14 cellular contexts compared by ENCODE assay signal in the genomic region with DNA sequence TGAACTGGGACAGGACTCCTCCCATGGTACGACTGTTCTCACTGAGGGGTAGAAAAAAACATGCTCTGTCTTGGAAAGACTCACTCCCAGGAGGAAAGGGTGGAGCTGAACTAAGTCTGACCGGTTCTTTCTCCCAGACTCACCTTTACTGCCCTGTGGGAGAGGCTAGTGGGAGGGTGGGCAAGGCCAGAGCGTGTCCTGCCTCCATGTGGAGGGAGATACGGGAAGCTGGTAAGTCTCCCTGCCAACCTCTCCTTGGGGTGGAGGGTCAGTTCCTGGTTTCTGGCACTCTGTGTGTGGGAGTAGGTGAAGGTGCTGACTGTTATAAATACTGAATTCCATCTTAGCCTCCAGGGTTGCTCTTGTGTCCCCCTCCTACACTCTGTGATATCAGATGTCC. TPM values are rescaled to one million over a fixed set of nuclear protein-coding genes. Genes with fewer than 3 reads are reported as not detected.
DNase-seq lines count a peak whose midpoint lies in the region; TF ChIP-seq lines count a peak whose summit lies in the region.
"Had no signal": no experiment of that assay in that cellular context is flagged by ENCODE, and none has a peak within 500 bp of the region (broad histone marks: within the 10 kb centered on the region; RNA-seq: fewer than 3 reads in every experiment).

No MANE protein-coding gene starts in this region.

- TF ChIP-seq POLR2A in breast epithelium (IDR thresholded peaks at IDR 0.05), result no peak
- no peak for TF ChIP-seq POLR2A in esophagus squamous epithelium (IDR thresholded peaks at IDR 0.05)
- TF ChIP-seq POLR2A in sigmoid colon (IDR thresholded peaks at IDR 0.05), result no peak

- no peaks in the 10 kb centered on the region for H3K9me3 Mint-ChIP-seq in MCF 10A (ENCODE audit: unreplicated experiment)
- H3K9me3 Mint-ChIP-seq in glutamatergic neuron (ENCODE audit: unreplicated experiment), result peaks cover 2% of the 10 kb centered on the region
- H3K9me3 Mint-ChIP-seq: CD4-positive, alpha-beta T cell had no signal

- peak overlapping the region; percentile 68 to 88 for H3K27ac ChIP-seq in breast epithelium
- H3K27ac ChIP-seq in esophagus squamous epithelium, result peak overlapping the region; percentile 15 to 66 (median 50)
- no peak overlapping the region for H3K27ac ChIP-seq in sigmoid colon
- H3K27ac ChIP-seq: dorsolateral prefrontal cortex, prostate gland had no signal

- DNase-seq in breast epithelium (ENCODE audit: low spot score in 2 of 2), result no peak
- DNase-seq in MCF 10A (ENCODE audit: unreplicated experiment), result no peak
- DNase-seq in esophagus squamous epithelium (lab: John Stamatoyannopoulos, UW), result no peak
- peak; percentile 11 for DNase-seq in mucosa of gallbladder (ENCODE audit: low spot score)
- DNase-seq in ureter (ENCODE audit: low spot score), result peak; percentile 49
- no peak for DNase-seq in glutamatergic neuron
- DNase-seq in activated CD8-positive, alpha-beta memory T cell treated with anti-CD3 and anti-CD28 coated beads, Interleukin-2, amount 50 U/mL, for 4 hours, result no peak
- DNase-seq in sigmoid colon, result no peak
- DNase-seq: 8988T; CD4-positive, alpha-beta T cell; dorsolateral prefrontal cortex; IMR-90; NCI-H1092 treated with DMSO at 0.1 percent for 48 hours had no signal

- no TSS peak for BruUV-seq in MCF 10A (replicated peaks; lab: Mats Ljungman, UMichigan)

- no peaks in the 10 kb centered on the region for H3K27me3 ChIP-seq in breast epithelium
- no peaks in the 10 kb centered on the region for H3K27me3 ChIP-seq in esophagus squamous epithelium
- no peaks in the 10 kb centered on the region for H3K27me3 ChIP-seq in sigmoid colon
- H3K27me3 ChIP-seq: dorsolateral prefrontal cortex had no signal

- H3K36me3 ChIP-seq in breast epithelium (no peaks in the 10 kb centered on the region), esophagus squamous epithelium (no peaks in the 10 kb centered on the region), sigmoid colon (no peaks in the 10 kb centered on the region)
- H3K36me3 ChIP-seq: prostate gland had no signal

- intact Hi-C loops in breast epithelium (cut with DNase I; ENCODE audit: low total_unique reads) (no loop called here), MCF 10A (cut with micrococcal nuclease) (no loop called here), esophagus squamous epithelium (cut with DNase I) (no loop called here), sigmoid colon (cut with DNase I) (no loop called here)

- no peaks in the 10 kb centered on the region for H3K36me3 Mint-ChIP-seq in MCF 10A (ENCODE audit: insufficient read depth, unreplicated experiment)
- no peaks in the 10 kb centered on the region for H3K36me3 Mint-ChIP-seq in glutamatergic neuron (ENCODE audit: unreplicated experiment)

- H3K4me3 Mint-ChIP-seq in MCF 10A (ENCODE audit: unreplicated experiment), result no peak overlapping the region
- no peak overlapping the region for H3K4me3 Mint-ChIP-seq in glutamatergic neuron (ENCODE audit: unreplicated experiment)
- H3K4me3 Mint-ChIP-seq: CD4-positive, alpha-beta T cell had no signal

- no peak for TF ChIP-seq EP300 in sigmoid colon (IDR thresholded peaks at IDR 0.05)

- H3K4me3 ChIP-seq in breast epithelium, result peak overlapping the region in 2 of 3 donors; percentile 19 to 41
- peak overlapping the region in 1 of 4 donors; percentile 9 for H3K4me3 ChIP-seq in esophagus squamous epithelium
- no peak overlapping the region for H3K4me3 ChIP-seq in sigmoid colon
- H3K4me3 ChIP-seq: dorsolateral prefrontal cortex, prostate gland had no signal

- CTCF ChIA-PET in MCF 10A (lab: Yijun Ruan, JAX), result interaction anchor here (0.6 kb wide), 1 partner anchor 14 kb away, joined by 3 read pairs; no protein-coding TSS in a partner anchor

- TF ChIP-seq CTCF in breast epithelium (IDR thresholded peaks at IDR 0.05) (no peak), MCF 10A (IDR thresholded peaks at IDR 0.05; ENCODE audit: unreplicated experiment) (no peak), esophagus squamous epithelium (IDR thresholded peaks at IDR 0.05) (no peak), glutamatergic neuron (IDR thresholded peaks at IDR 0.05; ENCODE audit: partially characterized antibody, unreplicated experiment) (no peak), sigmoid colon (IDR thresholded peaks at IDR 0.05) (no peak)

- no peaks in the 10 kb centered on the region for H3K27me3 Mint-ChIP-seq in MCF 10A (ENCODE audit: insufficient read depth, unreplicated experiment)
- H3K27me3 Mint-ChIP-seq in glutamatergic neuron (ENCODE audit: unreplicated experiment), result no peaks in the 10 kb centered on the region

- WGBS in esophagus squamous epithelium, 2 donors, result 31 to 41% methylated on average over 3 to 4 of the region's 4 CpGs
- 19 to 57% methylated on average over 4 of the region's 4 CpGs for WGBS in sigmoid colon, 2 donors

- POLR2A ChIA-PET in MCF 10A (lab: Yijun Ruan, JAX), result no interaction called here

- H3K4me1 ChIP-seq in breast epithelium, result no peaks in the 10 kb centered on the region
- H3K4me1 ChIP-seq in esophagus squamous epithelium, result peaks cover 0 to 28% (median 6%) of the 10 kb centered on the region in 3 donors
- no peaks in the 10 kb centered on the region for H3K4me1 ChIP-seq in sigmoid colon
- H3K4me1 ChIP-seq: prostate gland had no signal

- peaks cover 6% of the 10 kb centered on the region for H3K4me1 Mint-ChIP-seq in MCF 10A (ENCODE audit: insufficient read depth, unreplicated experiment)
- peaks cover 5% of the 10 kb centered on the region for H3K4me1 Mint-ChIP-seq in glutamatergic neuron (ENCODE audit: low read depth, unreplicated experiment)

- H3K9me3 ChIP-seq in breast epithelium, result no peaks in the 10 kb centered on the region
- H3K9me3 ChIP-seq in esophagus squamous epithelium, result no peaks in the 10 kb centered on the region
- no peaks in the 10 kb centered on the region for H3K9me3 ChIP-seq in sigmoid colon
- H3K9me3 ChIP-seq: prostate gland had no signal

- H3K27ac Mint-ChIP-seq in MCF 10A (ENCODE audit: low read depth, unreplicated experiment), result no peak overlapping the region
- H3K27ac Mint-ChIP-seq in glutamatergic neuron (ENCODE audit: unreplicated experiment), result no peak overlapping the region
- H3K27ac Mint-ChIP-seq: CD4-positive, alpha-beta T cell had no signal

RNA-seq across cellular contexts. Expression of gene FAM20A, which starts 26.8 kb away (rescaled TPM):
- total RNA-seq in breast epithelium (10 to 100 TPM in 2 of 3 donors, 1 to 10 TPM in 1; 6.2 to 28.8 (median 11.3) TPM), MCF 10A (2022) (not detected in 2 replicates), esophagus squamous epithelium (10 to 100 TPM in 1 of 4 donors, 1 to 10 TPM in 3; 4.0 to 15.3 (median 7.8) TPM), mucosa of gallbladder (7.4 TPM), ureter (13.8 TPM), glutamatergic neuron (ENCODE audit: unreplicated experiment) (0.37 TPM), sigmoid colon (1 to 10 TPM; 3.9 to 10.0 (median 5.9) TPM)
- polyA plus RNA-seq in sigmoid colon, result 1 to 10 TPM in 2 of 3 donors, under 1 TPM in 1; 0.46 to 7.3 (median 3.0) TPM
- total RNA-seq: CD4-positive, alpha-beta T cell; IMR-90 had no signal
- polyA plus RNA-seq: IMR-90 had no signal

Comparison
In these comparisons a context has a peak if more than half of its experiments do, and no peak if none do; other contexts are left out.
1. DNase-seq: peak in mucosa of gallbladder (single experiment) and ureter (single experiment); none in breast epithelium (0 of 2), MCF 10A (single experiment), esophagus squamous epithelium (single experiment), glutamatergic neuron (single experiment), activated CD8-positive, alpha-beta memory T cell treated with anti-CD3 and anti-CD28 coated beads, Interleukin-2, amount 50 U/mL, for 4 hours (single experiment) and sigmoid colon (single experiment).
2. H3K27ac ChIP-seq: peak in breast epithelium (2 of 2) and esophagus squamous epithelium (4 of 4); none in sigmoid colon (0 of 4).
3. H3K4me3 ChIP-seq: peak in breast epithelium (2 of 3); none in sigmoid colon (0 of 4).